Comparison of ENCODE assay signal across 8 cellular contexts in the genomic region with DNA sequence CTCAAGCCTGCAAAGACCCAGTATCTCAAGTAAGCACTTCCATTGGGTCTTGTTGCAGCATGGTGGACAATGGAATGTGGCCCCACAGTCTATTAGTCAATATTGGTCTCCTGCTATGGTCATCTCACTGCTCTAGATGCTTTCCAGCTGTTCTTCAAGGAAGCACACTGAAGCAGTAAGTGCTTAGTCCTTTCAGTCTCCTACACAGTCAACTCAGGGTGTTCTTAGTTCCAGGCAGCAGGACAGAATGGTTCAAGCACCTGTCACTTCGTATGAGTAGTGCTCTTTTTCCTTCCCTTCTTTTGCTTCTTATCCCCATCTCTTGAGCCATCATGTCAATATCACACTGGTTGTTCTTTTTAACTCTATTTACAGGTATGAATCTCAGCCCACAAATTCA.
A peak's percentile ranks its signal among the peaks of the same experiment; 100 is the strongest.
DNase-seq lines count a peak whose midpoint lies in the region; ATAC-seq, FAIRE-seq and TF ChIP-seq lines count a peak whose summit lies in the region.
"Not testable (repeated sequence)": the region's sequence is repeated elsewhere in the genome, so short reads cannot be mapped to it uniquely, and the experiment has no call there.

No MANE protein-coding gene starts in this region.

- H3K27me3 ChIP-seq in K562 (ENCODE audit: control insufficient read depth in 2 of 2, insufficient read depth in 2 of 2, low read length in 2 of 2), result not testable (repeated sequence)

- H2AFZ ChIP-seq in K562 (ENCODE audit: low read depth, low read length), result not testable (repeated sequence)

- not testable (repeated sequence) for H3K36me3 ChIP-seq in K562 (ENCODE audit: control insufficient read depth, insufficient read depth, low read length)

- not testable (repeated sequence) for H3K79me2 ChIP-seq in K562 (ENCODE audit: control insufficient read depth, insufficient read depth, low read length)

- TF ChIP-seq POLR2A in GM18505 (IDR thresholded peaks at IDR 0.05; ENCODE audit: borderline replicate concordance, extremely low read depth, insufficient read depth, insufficient read length); H54 (IDR thresholded peaks at IDR 0.05; ENCODE audit: low read depth, low read length); K562 (conservative IDR thresholded peaks at IDR 0.05): not testable (repeated sequence)

- TF ChIP-seq EP300 in K562 (IDR thresholded peaks at IDR 0.05; ENCODE audit: low read length), result not testable (repeated sequence)

- not testable (repeated sequence) for H3K27ac ChIP-seq in K562 (ENCODE audit: extremely low read depth, low read depth, low read length)

- 0% methylated on average over 1 of the region's 1 CpG for WGBS in K562 (ENCODE audit: insufficient coverage, low coverage, missing lambda C conversion rate)

- not testable (repeated sequence) for BruUV-seq in K562 (replicated peaks; lab: Mats Ljungman, UMichigan)

- peaks cover 33% of the 10 kb centered on the region for H3K4me1 Mint-ChIP-seq in activated CD4-positive, alpha-beta T cell treated with anti-CD3 and anti-CD28 coated beads for 36 hours

- H4K20me1 ChIP-seq in K562 (replicated peaks; ENCODE audit: control insufficient read depth, insufficient read depth, low read length), result not testable (repeated sequence)

- not testable (repeated sequence) for H3K4me1 ChIP-seq in K562 (replicated peaks in 1 of 2; ENCODE audit: control insufficient read depth in 2 of 2, insufficient read depth in 2 of 2, low read length in 2 of 2)

- not testable (repeated sequence) for H3K9me3 Mint-ChIP-seq in activated CD4-positive, alpha-beta T cell treated with anti-CD3 and anti-CD28 coated beads for 36 hours (ENCODE audit: low read depth)

- H3K4me3 Mint-ChIP-seq in activated CD4-positive, alpha-beta T cell treated with anti-CD3 and anti-CD28 coated beads for 36 hours, result not testable (repeated sequence)

- not testable (repeated sequence) for H3K9ac ChIP-seq in K562 (ENCODE audit: insufficient read depth in 1 of 2, low read depth in 2 of 2, low read length in 2 of 2)

- peak; percentile 30 for ATAC-seq in GM18505 (IDR thresholded peaks at IDR 0.05; ENCODE audit: unreplicated experiment)
- ATAC-seq in GM19025 (IDR thresholded peaks at IDR 0.05; ENCODE audit: low read depth, unreplicated experiment), result peak; percentile 20
- peak; percentile 5 for ATAC-seq in GM19468 (IDR thresholded peaks at IDR 0.05; ENCODE audit: extremely low read depth, unreplicated experiment)
- peak; percentile 29 for ATAC-seq in HG02938 (IDR thresholded peaks at IDR 0.05; ENCODE audit: unreplicated experiment)
- peak; percentile 45 for ATAC-seq in HG03354 (IDR thresholded peaks at IDR 0.05; ENCODE audit: poor library complexity, severe bottlenecking, unreplicated experiment)
- ATAC-seq in activated CD4-positive, alpha-beta T cell treated with anti-CD3 and anti-CD28 coated beads for 36 hours, result peak; percentile 23
- ATAC-seq in K562, result not testable (repeated sequence)

- CTCF ChIA-PET in activated CD4-positive, alpha-beta T cell treated with anti-CD3 and anti-CD28 coated beads for 36 hours (lab: Charles Lee); K562 (lab: Yijun Ruan, JAX; ENCODE audit: low intra/inter-chr PET ratio): not testable (repeated sequence)

- H3K27ac Mint-ChIP-seq in activated CD4-positive, alpha-beta T cell treated with anti-CD3 and anti-CD28 coated beads for 36 hours, result peak overlapping the region; percentile 25

- not testable (repeated sequence) for H3K4me3 ChIP-seq in K562

- H3K36me3 Mint-ChIP-seq in activated CD4-positive, alpha-beta T cell treated with anti-CD3 and anti-CD28 coated beads for 36 hours (ENCODE audit: low read depth), result not testable (repeated sequence)

- not testable (repeated sequence) for H3K9me3 ChIP-seq in K562 (replicated peaks; ENCODE audit: control insufficient read depth, insufficient read depth, low read depth, low read length)

- in situ Hi-C loops in K562 (cut with MboI), result not testable (repeated sequence)

- DNase-seq in H54 (ENCODE audit: insufficient read length, low spot score); activated CD4-positive, alpha-beta T cell treated with anti-CD3 and anti-CD28 coated beads for 36 hours; K562 (ENCODE audit: extremely low read depth in 1 of 4, low spot score in 3 of 4): not testable (repeated sequence)

- not testable (repeated sequence) for H3K9me1 ChIP-seq in K562 (ENCODE audit: control insufficient read depth, insufficient read depth, low read length)

- not testable (repeated sequence) for TF ChIP-seq RAD21 in K562 (CRISPR knock-in tag; conservative IDR thresholded peaks at IDR 0.05 in 1 of 2, IDR thresholded peaks at IDR 0.05 in 1 of 2)

- TF ChIP-seq CTCF in K562 (IDR thresholded peaks at IDR 0.05 in 2 of 3, conservative IDR thresholded peaks at IDR 0.05 in 1 of 3; ENCODE audit: insufficient read depth in 2 of 3, low read depth in 1 of 3, low read length in 3 of 3), result not testable (repeated sequence)

- intact Hi-C loops in activated CD4-positive, alpha-beta T cell treated with anti-CD3 and anti-CD28 coated beads for 36 hours (cut with DNase I, micrococcal nuclease); K562 (cut with micrococcal nuclease): not testable (repeated sequence)

- FAIRE-seq in H54 (lab: Jason Lieb, UNC), result peak; percentile 6
- FAIRE-seq in K562 (lab: Jason Lieb, UNC), result peak; percentile 37

- POLR2A ChIA-PET in activated CD4-positive, alpha-beta T cell treated with anti-CD3 and anti-CD28 coated beads for 36 hours (lab: Charles Lee); K562 (lab: Yijun Ruan, JAX): not testable (repeated sequence)

- not testable (repeated sequence) for H3K27me3 Mint-ChIP-seq in activated CD4-positive, alpha-beta T cell treated with anti-CD3 and anti-CD28 coated beads for 36 hours

- not testable (repeated sequence) for H3K4me2 ChIP-seq in K562 (ENCODE audit: insufficient read depth, low read length)
